In the genomic region with DNA sequence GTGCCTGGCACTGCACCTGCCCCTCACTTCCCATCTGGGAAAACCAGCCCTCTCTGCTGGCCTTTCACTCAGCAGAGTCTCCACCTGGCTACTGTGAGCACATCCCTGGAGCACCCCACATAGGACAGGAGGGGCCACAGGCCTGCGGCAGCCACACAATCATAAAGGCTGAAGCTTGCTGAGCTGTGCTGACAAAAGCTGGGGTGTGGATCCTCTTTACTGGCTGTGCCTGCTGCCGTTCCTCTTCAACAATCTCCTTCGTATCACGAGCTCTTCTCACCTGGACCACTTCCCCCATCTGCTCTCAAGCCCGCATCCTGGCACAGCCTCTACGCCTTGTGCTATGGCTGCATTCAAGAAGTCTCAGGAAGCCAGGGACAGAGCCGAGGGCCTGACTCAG, we compare ENCODE assay signal across 17 cellular contexts.
DNase-seq lines count a peak whose midpoint lies in the region; ATAC-seq and TF ChIP-seq lines count a peak whose summit lies in the region.
"Had no signal": no experiment of that assay in that cellular context is flagged by ENCODE, and none has a peak within 500 bp of the region (broad histone marks: within the 10 kb centered on the region; RNA-seq: fewer than 3 reads in every experiment).

No MANE protein-coding gene starts in this region.

- ATAC-seq in heart right ventricle, result no peak
- ATAC-seq in activated naive CD8-positive, alpha-beta T cell treated with anti-CD3 and anti-CD28 coated beads, Interleukin-2, amount 50 U/mL, for 24 hours, result no peak
- no peak for ATAC-seq in GM19467 (IDR thresholded peaks at IDR 0.05; ENCODE audit: unreplicated experiment)

- intact Hi-C loops in left ventricle myocardium inferior (cut with micrococcal nuclease), result no loop called here
- intact Hi-C loops in heart right ventricle (cut with DNase I), result no loop called here
- intact Hi-C loops in tibial artery (cut with DNase I; ENCODE audit: low total_unique reads), result no loop called here
- intact Hi-C loops in breast epithelium (cut with DNase I; ENCODE audit: low total_unique reads), result no loop called here

- H3K4me1 Mint-ChIP-seq in activated naive CD8-positive, alpha-beta T cell treated with anti-CD3 and anti-CD28 coated beads, Interleukin-2, amount 50 U/mL, for 24 hours, result peaks cover 25% of the 10 kb centered on the region
- peaks cover 53 to 66% of the 10 kb centered on the region in 2 donors for H3K4me1 Mint-ChIP-seq in immature natural killer cell

- no peak for TF ChIP-seq POLR2A in breast epithelium (IDR thresholded peaks at IDR 0.05)

- H3K4me1 ChIP-seq in left ventricle myocardium inferior (peaks cover 48% of the 10 kb centered on the region), heart right ventricle (peaks cover 17 to 49% (median 33%) of the 10 kb centered on the region in 9 donors), tibial artery (peaks cover 5 to 50% (median 28%) of the 10 kb centered on the region in 4 donors), breast epithelium (no peaks in the 10 kb centered on the region)

- no peaks in the 10 kb centered on the region for H3K9me3 Mint-ChIP-seq in activated naive CD8-positive, alpha-beta T cell treated with anti-CD3 and anti-CD28 coated beads, Interleukin-2, amount 50 U/mL, for 24 hours
- H3K9me3 Mint-ChIP-seq in immature natural killer cell, result no peaks in the 10 kb centered on the region

- no peaks in the 10 kb centered on the region for H3K27me3 ChIP-seq in left ventricle myocardium inferior (ENCODE audit: low read depth)
- no peaks in the 10 kb centered on the region for H3K27me3 ChIP-seq in heart right ventricle
- no peaks in the 10 kb centered on the region for H3K27me3 ChIP-seq in tibial artery
- no peaks in the 10 kb centered on the region for H3K27me3 ChIP-seq in breast epithelium
- H3K27me3 ChIP-seq: SJSA1, tibial nerve had no signal

- H3K27ac ChIP-seq in left ventricle myocardium inferior (replicated peaks) (peak overlapping the region; percentile 97), heart right ventricle (no peak overlapping the region), tibial artery (peak overlapping the region; percentile 79 to 82), breast epithelium (no peak overlapping the region)
- H3K27ac ChIP-seq: SJSA1 had no signal

- WGBS in heart right ventricle, 2 donors, result 90 to 91% methylated on average over 7 of the region's 7 CpGs

- TF ChIP-seq CTCF in left ventricle myocardium inferior (IDR thresholded peaks at IDR 0.05; ENCODE audit: borderline replicate concordance) (no peak), heart right ventricle (IDR thresholded peaks at IDR 0.05) (no peak), tibial artery (IDR thresholded peaks at IDR 0.05) (no peak), breast epithelium (IDR thresholded peaks at IDR 0.05) (no peak)

- peak overlapping the region; percentile 64 for H3K27ac Mint-ChIP-seq in activated naive CD8-positive, alpha-beta T cell treated with anti-CD3 and anti-CD28 coated beads, Interleukin-2, amount 50 U/mL, for 24 hours
- peak overlapping the region; percentile 64 to 89 (median 86) for H3K27ac Mint-ChIP-seq in immature natural killer cell

- H3K9me3 ChIP-seq in left ventricle myocardium inferior (replicated peaks), result no peaks in the 10 kb centered on the region
- H3K9me3 ChIP-seq in heart right ventricle, result no peaks in the 10 kb centered on the region
- H3K9me3 ChIP-seq in tibial artery, result no peaks in the 10 kb centered on the region
- no peaks in the 10 kb centered on the region for H3K9me3 ChIP-seq in breast epithelium
- H3K9me3 ChIP-seq: SJSA1, tibial nerve had no signal

- no peak for DNase-seq in left ventricle myocardium inferior
- no peak for DNase-seq in heart right ventricle
- no peak for DNase-seq in activated naive CD8-positive, alpha-beta T cell treated with anti-CD3 and anti-CD28 coated beads, Interleukin-2, amount 50 U/mL, for 24 hours
- DNase-seq in immature natural killer cell, result peak in 2 of 3 donors; percentile 34 to 42
- no peak for DNase-seq in tibial artery
- no peak for DNase-seq in breast epithelium (ENCODE audit: low spot score in 2 of 2)
- no peak for DNase-seq in NCI-H187 (lab: John Stamatoyannopoulos, UW)
- DNase-seq: activated T-cell treated with anti-CD3 and anti-CD28 coated beads for 4 hours; DMS53; foreskin melanocyte; midbrain; NCI-H2171; NK-92 treated with Interleukin-12 subunit alpha and Interleukin-12 subunit beta, amount 100 ng/mL, for 24 hours; stimulated activated CD4-positive, alpha-beta T cell treated with anti-CD3 and anti-CD28 coated beads, Interleukin-12 subunit alpha, Interleukin-12 subunit beta, amount 100 ng/mL, for 4 hours had no signal

- no peak overlapping the region for H3K4me3 Mint-ChIP-seq in activated naive CD8-positive, alpha-beta T cell treated with anti-CD3 and anti-CD28 coated beads, Interleukin-2, amount 50 U/mL, for 24 hours
- peak overlapping the region; percentile 37 to 79 (median 67) for H3K4me3 Mint-ChIP-seq in immature natural killer cell

- H3K36me3 ChIP-seq in left ventricle myocardium inferior (peaks cover 19% of the 10 kb centered on the region), heart right ventricle (peaks cover 0 to 39% (median 12%) of the 10 kb centered on the region in 9 donors), tibial artery (peaks cover 10 to 46% (median 30%) of the 10 kb centered on the region in 3 donors), breast epithelium (no peaks in the 10 kb centered on the region)

- H3K27me3 Mint-ChIP-seq in activated naive CD8-positive, alpha-beta T cell treated with anti-CD3 and anti-CD28 coated beads, Interleukin-2, amount 50 U/mL, for 24 hours, result no peaks in the 10 kb centered on the region
- H3K27me3 Mint-ChIP-seq in immature natural killer cell (ENCODE audit: low read depth in 3 of 3), result peaks cover 5 to 17% (median 15%) of the 10 kb centered on the region in 3 donors

- H3K36me3 Mint-ChIP-seq in activated naive CD8-positive, alpha-beta T cell treated with anti-CD3 and anti-CD28 coated beads, Interleukin-2, amount 50 U/mL, for 24 hours (ENCODE audit: low read depth), result peaks cover 25% of the 10 kb centered on the region
- peaks cover 4 to 12% (median 8%) of the 10 kb centered on the region in 3 donors for H3K36me3 Mint-ChIP-seq in immature natural killer cell

- no peak overlapping the region for H3K4me3 ChIP-seq in left ventricle myocardium inferior
- H3K4me3 ChIP-seq in heart right ventricle, result no peak overlapping the region
- H3K4me3 ChIP-seq in tibial artery, result no peak overlapping the region
- no peak overlapping the region for H3K4me3 ChIP-seq in breast epithelium
- H3K4me3 ChIP-seq: SJSA1, tibial nerve had no signal

Comparison
In these comparisons a context has a peak if more than half of its experiments do, and no peak if none do; other contexts are left out.
1. H3K27ac ChIP-seq: peak in left ventricle myocardium inferior (single experiment) and tibial artery (2 of 2); none in heart right ventricle (0 of 10) and breast epithelium (0 of 2).
2. DNase-seq: peak in immature natural killer cell (2 of 3); none in left ventricle myocardium inferior (single experiment), heart right ventricle (0 of 2), activated naive CD8-positive, alpha-beta T cell treated with anti-CD3 and anti-CD28 coated beads, Interleukin-2, amount 50 U/mL, for 24 hours (single experiment), tibial artery (0 of 2), breast epithelium (0 of 2) and NCI-H187 (0 of 2).